In genomic region chr11:45391168-45391850, GRCh38 we compare ENCODE assay signal across 1 cellular context.
TF ChIP-seq lines count a peak whose summit lies in the region.

No MANE protein-coding gene starts in this region.

TF ChIP-seq in H1, 55 proteins besides CTCF, POLR2A, EP300 and RAD21:
- no peak for TF ChIP-seq TAF1 (IDR thresholded peaks at IDR 0.05; ENCODE audit: low read depth, low read length)
- no peak for TF ChIP-seq ATF2 (IDR thresholded peaks at IDR 0.05; ENCODE audit: low read length)
- no peak for TF ChIP-seq SRF (IDR thresholded peaks at IDR 0.05; ENCODE audit: low read depth, low read length)
- no peak for TF ChIP-seq CBX5 (IDR thresholded peaks at IDR 0.05; ENCODE audit: low read depth, low read length)
- TF ChIP-seq GTF2F1 (IDR thresholded peaks at IDR 0.05; ENCODE audit: borderline replicate concordance, low read depth, low read length): no peak
- no peak for TF ChIP-seq ZNF274 (IDR thresholded peaks at IDR 0.05; ENCODE audit: borderline replicate concordance, extremely low read depth, low read length)
- no peak for TF ChIP-seq SIN3A (conservative IDR thresholded peaks at IDR 0.05 in 1 of 2, IDR thresholded peaks at IDR 0.05 in 1 of 2; ENCODE audit: low read depth in 1 of 2, low read length in 2 of 2)
- TF ChIP-seq SP4 (IDR thresholded peaks at IDR 0.05; ENCODE audit: low read length): no peak
- no peak for TF ChIP-seq KDM4A (IDR thresholded peaks at IDR 0.05; ENCODE audit: low read depth, low read length, severe bottlenecking)
